Comparison of ENCODE assay signal across 8 cellular contexts in the genomic region with DNA sequence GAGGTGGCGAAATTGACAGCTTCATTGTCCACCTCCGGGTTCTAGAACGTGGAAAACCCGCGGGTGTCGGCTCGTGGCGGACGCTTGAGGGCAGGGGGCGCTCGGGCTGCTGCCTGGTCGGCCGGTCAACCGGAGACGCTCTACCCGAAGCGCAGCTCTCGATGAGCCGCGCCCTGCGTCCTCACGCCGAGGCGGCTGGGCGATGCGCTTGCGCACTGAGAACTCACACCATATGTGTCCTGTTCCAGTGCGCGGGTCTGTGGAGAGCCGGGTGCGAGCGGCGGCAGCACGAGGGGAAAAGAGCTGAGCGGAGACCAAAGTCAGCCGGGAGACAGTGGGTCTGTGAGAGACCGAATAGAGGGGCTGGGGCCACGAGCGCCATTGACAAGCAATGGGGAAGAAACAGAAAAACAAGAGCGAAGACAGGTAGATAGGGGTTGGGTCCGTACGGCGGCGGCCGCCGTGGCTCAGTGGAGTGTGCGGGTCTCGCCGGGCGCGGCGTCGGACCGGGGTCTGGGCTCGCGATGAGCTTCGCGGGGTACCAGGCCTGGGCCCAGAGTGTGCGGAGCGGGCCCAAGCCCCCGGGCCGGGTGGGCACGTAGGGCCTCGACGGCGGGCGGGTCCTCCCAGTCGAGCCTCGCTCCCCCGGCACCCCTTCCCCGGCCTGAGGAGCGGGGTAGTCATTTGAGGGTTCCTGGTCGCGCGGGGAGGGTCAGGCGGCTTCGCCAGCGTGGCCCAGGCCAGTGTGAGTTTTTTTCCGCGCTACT. TPM values are rescaled to one million over a fixed set of nuclear protein-coding genes. Genes with fewer than 3 reads are reported as not detected.
DNase-seq lines count a peak whose midpoint lies in the region; ATAC-seq, FAIRE-seq and TF ChIP-seq lines count a peak whose summit lies in the region.

A gene with protein sequence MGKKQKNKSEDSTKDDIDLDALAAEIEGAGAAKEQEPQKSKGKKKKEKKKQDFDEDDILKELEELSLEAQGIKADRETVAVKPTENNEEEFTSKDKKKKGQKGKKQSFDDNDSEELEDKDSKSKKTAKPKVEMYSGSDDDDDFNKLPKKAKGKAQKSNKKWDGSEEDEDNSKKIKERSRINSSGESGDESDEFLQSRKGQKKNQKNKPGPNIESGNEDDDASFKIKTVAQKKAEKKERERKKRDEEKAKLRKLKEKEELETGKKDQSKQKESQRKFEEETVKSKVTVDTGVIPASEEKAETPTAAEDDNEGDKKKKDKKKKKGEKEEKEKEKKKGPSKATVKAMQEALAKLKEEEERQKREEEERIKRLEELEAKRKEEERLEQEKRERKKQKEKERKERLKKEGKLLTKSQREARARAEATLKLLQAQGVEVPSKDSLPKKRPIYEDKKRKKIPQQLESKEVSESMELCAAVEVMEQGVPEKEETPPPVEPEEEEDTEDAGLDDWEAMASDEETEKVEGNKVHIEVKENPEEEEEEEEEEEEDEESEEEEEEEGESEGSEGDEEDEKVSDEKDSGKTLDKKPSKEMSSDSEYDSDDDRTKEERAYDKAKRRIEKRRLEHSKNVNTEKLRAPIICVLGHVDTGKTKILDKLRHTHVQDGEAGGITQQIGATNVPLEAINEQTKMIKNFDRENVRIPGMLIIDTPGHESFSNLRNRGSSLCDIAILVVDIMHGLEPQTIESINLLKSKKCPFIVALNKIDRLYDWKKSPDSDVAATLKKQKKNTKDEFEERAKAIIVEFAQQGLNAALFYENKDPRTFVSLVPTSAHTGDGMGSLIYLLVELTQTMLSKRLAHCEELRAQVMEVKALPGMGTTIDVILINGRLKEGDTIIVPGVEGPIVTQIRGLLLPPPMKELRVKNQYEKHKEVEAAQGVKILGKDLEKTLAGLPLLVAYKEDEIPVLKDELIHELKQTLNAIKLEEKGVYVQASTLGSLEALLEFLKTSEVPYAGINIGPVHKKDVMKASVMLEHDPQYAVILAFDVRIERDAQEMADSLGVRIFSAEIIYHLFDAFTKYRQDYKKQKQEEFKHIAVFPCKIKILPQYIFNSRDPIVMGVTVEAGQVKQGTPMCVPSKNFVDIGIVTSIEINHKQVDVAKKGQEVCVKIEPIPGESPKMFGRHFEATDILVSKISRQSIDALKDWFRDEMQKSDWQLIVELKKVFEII (plus strand): TSS at position 226 of the 767 bp plus-strand sequence. CDS start 166 bp downstream, at position 392.

- peak within 1 kb of the TSS; percentile 92 for H3K9ac ChIP-seq in SU-DHL-6 (ENCODE audit: low read length)
- peak within 1 kb of the TSS; percentile 92 for H3K9ac ChIP-seq in adipocyte (ENCODE audit: low read length)
- H3K9ac ChIP-seq in parathyroid adenoma: peak within 1 kb of the TSS; percentile 67

- H3K4me3 ChIP-seq in SU-DHL-6 (ENCODE audit: insufficient read depth, low read length, poor library complexity, severe bottlenecking): peak within 1 kb of the TSS; percentile 93
- peak within 1 kb of the TSS; percentile 98 for H3K4me3 ChIP-seq in adipocyte (ENCODE audit: low read length)
- peak within 1 kb of the TSS; percentile 94 for H3K4me3 ChIP-seq in cardiac muscle cell
- H3K4me3 ChIP-seq in parathyroid adenoma (ENCODE audit: low read depth, low read length): peak within 1 kb of the TSS; percentile 99
- H3K4me3 ChIP-seq in tibial nerve: peak within 1 kb of the TSS; percentile 61 to 96 (median 79)

- TF ChIP-seq CTCF in SU-DHL-6 (IDR thresholded peaks at IDR 0.05; ENCODE audit: insufficient read depth, low read length, poor library complexity, severe bottlenecking): peak; percentile 77
- TF ChIP-seq CTCF in cardiac muscle cell (IDR thresholded peaks at IDR 0.05; ENCODE audit: low read depth, low read length): peak; percentile 77
- TF ChIP-seq CTCF in parathyroid adenoma (IDR thresholded peaks at IDR 0.05): peak; percentile 79
- TF ChIP-seq CTCF in tibial nerve (IDR thresholded peaks at IDR 0.05): peak; percentile 47 to 83 (median 75)

- H3K79me2 ChIP-seq in SU-DHL-6 (ENCODE audit: insufficient read depth, low read length) (peaks cover 88% of the 10 kb centered on the region), parathyroid adenoma (peaks cover 26% of the 10 kb centered on the region)

- FAIRE-seq in GM12891 (lab: Jason Lieb, UNC): peak; percentile 81

- H3K9me3 ChIP-seq in SU-DHL-6 (ENCODE audit: insufficient read depth, low read length) (no peaks in the 10 kb centered on the region), adipocyte (ENCODE audit: control insufficient read depth, low read length) (no peaks in the 10 kb centered on the region), cardiac muscle cell (ENCODE audit: low read depth) (no peaks in the 10 kb centered on the region), parathyroid adenoma (ENCODE audit: control insufficient read depth, low read length) (no peaks in the 10 kb centered on the region), tibial nerve (no peaks in the 10 kb centered on the region)

- H3K4me1 ChIP-seq in adipocyte (ENCODE audit: control insufficient read depth, insufficient read depth, low read length) (peaks cover 34% of the 10 kb centered on the region), cardiac muscle cell (ENCODE audit: low read depth) (peaks cover 17% of the 10 kb centered on the region), parathyroid adenoma (peaks cover 6% of the 10 kb centered on the region), tibial nerve (peaks cover 5 to 63% (median 25%) of the 10 kb centered on the region in 4 donors)

- peaks cover 39% of the 10 kb centered on the region for H4K20me1 ChIP-seq in SU-DHL-6 (ENCODE audit: low read depth, low read length)

- H2AFZ ChIP-seq in SU-DHL-6 (ENCODE audit: low read depth, low read length, severe bottlenecking) (peak within 1 kb of the TSS; percentile 92), parathyroid adenoma (peak within 1 kb of the TSS; percentile 93)

- peak; percentile 72 for ATAC-seq in HG02798 (IDR thresholded peaks at IDR 0.05; ENCODE audit: poor library complexity, unreplicated experiment)

- H3K36me3 ChIP-seq in SU-DHL-6 (ENCODE audit: low read length) (peaks cover 4% of the 10 kb centered on the region; the same call in 1 of the 2 replicates), adipocyte (ENCODE audit: control insufficient read depth, insufficient read depth, low read length, severe bottlenecking) (peaks cover 9% of the 10 kb centered on the region), cardiac muscle cell (peaks cover 5% of the 10 kb centered on the region), parathyroid adenoma (ENCODE audit: control insufficient read depth, insufficient read depth, low read length) (no peaks in the 10 kb centered on the region), tibial nerve (peaks cover 0 to 8% (median 0%) of the 10 kb centered on the region in 3 donors)

- H3K27me3 ChIP-seq in SU-DHL-6 (ENCODE audit: low read length) (no peaks in the 10 kb centered on the region), adipocyte (replicated peaks; ENCODE audit: control insufficient read depth, insufficient read depth, low read length) (no peaks in the 10 kb centered on the region), cardiac muscle cell (no peaks in the 10 kb centered on the region), parathyroid adenoma (ENCODE audit: control insufficient read depth, insufficient read depth, low read length) (no peaks in the 10 kb centered on the region), tibial nerve (no peaks in the 10 kb centered on the region)

- peaks cover 16% of the 10 kb centered on the region for H3F3A ChIP-seq in SU-DHL-6 (ENCODE audit: insufficient read depth)

- 0% methylated on average over 59 to 78 of the region's 80 CpGs for WGBS in tibial nerve, 2 donors

- TF ChIP-seq POLR2A in GM12891 (IDR thresholded peaks at IDR 0.05; ENCODE audit: low read depth, low read length): peak; percentile 87
- peak; percentile 15 to 32 for TF ChIP-seq POLR2A in tibial nerve (IDR thresholded peaks at IDR 0.05)

- no peaks in the 10 kb centered on the region for H3K9me2 ChIP-seq in SU-DHL-6 (replicated peaks; ENCODE audit: insufficient read depth, low read length)

- peak; percentile 52 to 87 for TF ChIP-seq EP300 in tibial nerve (IDR thresholded peaks at IDR 0.05)

- DNase-seq in GM12891 (ENCODE audit: insufficient read length, low spot score): peak; percentile 73
- DNase-seq in NCI-H1417 (lab: John Stamatoyannopoulos, UW): peak; percentile 95 to 97 (median 96)
- DNase-seq in adipocyte (ENCODE audit: low read depth): peak; percentile 99
- DNase-seq in cardiac muscle cell (ENCODE audit: low read depth in 1 of 2, low spot score in 1 of 2): peak; percentile 97 to 98
- peak; percentile 84 to 87 for DNase-seq in tibial nerve (ENCODE audit: low spot score in 2 of 2)

- H3K27ac ChIP-seq in SU-DHL-6 (ENCODE audit: low read depth, low read length) (peak within 1 kb of the TSS; percentile 96), cardiac muscle cell (peak within 1 kb of the TSS; percentile 89), parathyroid adenoma (peak within 1 kb of the TSS; percentile 73), tibial nerve (peak within 1 kb of the TSS; percentile 88 to 95 (median 91))

- H3K4me2 ChIP-seq in SU-DHL-6 (ENCODE audit: low read depth, low read length, poor library complexity, severe bottlenecking) (peak within 1 kb of the TSS; percentile 97), parathyroid adenoma (ENCODE audit: low read length) (peak within 1 kb of the TSS; percentile 81)

TF ChIP-seq in GM12891, 5 proteins besides CTCF, POLR2A, EP300 and RAD21:
- peak; percentile 85 for TF ChIP-seq POLR2AphosphoS5 (IDR thresholded peaks at IDR 0.05; ENCODE audit: low read depth, low read length)
- peak; percentile 78 for TF ChIP-seq PAX5 (IDR thresholded peaks at IDR 0.05; ENCODE audit: insufficient read depth, low read length, severe bottlenecking)
- TF ChIP-seq TAF1 (IDR thresholded peaks at IDR 0.05; ENCODE audit: low read depth, low read length): peak; percentile 88
- TF ChIP-seq SPI1 (IDR thresholded peaks at IDR 0.05; ENCODE audit: low read depth, low read length): no peak
- TF ChIP-seq POU2F2 (IDR thresholded peaks at IDR 0.05; ENCODE audit: low read depth, low read length): peak; percentile 52; the same call in 1 of the 2 replicates

RNA-seq across cellular contexts. Expression of the gene that starts here (rescaled TPM):
- 47.7 TPM for polyA plus RNA-seq in GM12891 (2012; ENCODE audit: low read depth, missing spikeins)
- total RNA-seq in cardiac muscle cell (13.4 and 14.5 TPM in 2 replicates), tibial nerve (10 to 100 TPM; 28.8 to 47.4 (median 42.3) TPM)
- polyA plus RNA-seq in cardiac muscle cell: 23.0 and 25.2 TPM in 2 replicates

Comparison
In these comparisons a context has a peak if more than half of its experiments do, and no peak if none do; other contexts are left out.
1. Peak in every context shown above with its lines: DNase-seq, ATAC-seq, H3K4me3 ChIP-seq and H3K27ac ChIP-seq.